23 cellular contexts compared by ENCODE assay signal in genomic region chr2:46861916-46862315, GRCh38.
"Had no signal": no experiment of that assay in that cellular context is flagged by ENCODE, and none has a peak within 500 bp of the region (broad histone marks: within the 10 kb centered on the region; RNA-seq: fewer than 3 reads in every experiment).

No MANE protein-coding gene starts in this region.

- ATAC-seq: activated CD8-positive, alpha-beta T cell treated with anti-CD3 and anti-CD28 coated beads for 36 hours; gastroesophageal sphincter; lower lobe of right lung; natural killer cell treated with Interleukin-12 subunit alpha and Interleukin-12 subunit beta and Interleukin-15 and Interleukin-18, amount 100 ng/mL, for 72 hours; stimulated activated effector memory CD8-positive, alpha-beta T cell treated with anti-CD3 and anti-CD28 coated beads, Interleukin-12 subunit alpha, Interleukin-12 subunit beta, amount 100 ng/mL, for 72 hours had no signal

- H3K36me3 ChIP-seq: colonic mucosa, gastroesophageal sphincter, lower lobe of right lung, right atrium auricular region, thoracic aorta, upper lobe of left lung had no signal

- H3K9me3 ChIP-seq: colonic mucosa, gastroesophageal sphincter, right atrium auricular region had no signal

- H3K27ac Mint-ChIP-seq: activated B cell treated with CpG ODN at 0.5 μM for 24 hours; activated CD8-positive, alpha-beta T cell treated with anti-CD3 and anti-CD28 coated beads for 36 hours; activated naive CD4-positive, alpha-beta T cell treated with anti-CD3 and anti-CD28 coated beads for 36 hours; activated T-helper 2 cell treated with anti-CD3 and anti-CD28 coated beads, Interferon-gamma antibody, Interleukin-2, Interleukin-4, amounts not matched to agents 10 μg/mL and 5 μg/mL and 100 μg/mL, durations not matched to agents 14 hours and 24 hours and 36 hours; endodermal cell; natural killer cell treated with Interleukin-12 subunit alpha and Interleukin-12 subunit beta and Interleukin-15 and Interleukin-18, amount 100 ng/mL, for 72 hours; stimulated activated effector memory CD8-positive, alpha-beta T cell treated with anti-CD3 and anti-CD28 coated beads, Interleukin-12 subunit alpha, Interleukin-12 subunit beta, amount 100 ng/mL, for 72 hours; T-helper 2 cell treated with Interferon-gamma antibody and Interleukin-4, amounts not matched to agents 5 μg/mL and 100 μg/mL, for 36 hours had no signal

- H3K4me1 Mint-ChIP-seq: endodermal cell; stimulated activated effector memory CD8-positive, alpha-beta T cell treated with anti-CD3 and anti-CD28 coated beads, Interleukin-12 subunit alpha, Interleukin-12 subunit beta, amount 100 ng/mL, for 72 hours had no signal

- H3K9me3 Mint-ChIP-seq: natural killer cell treated with Interleukin-12 subunit alpha and Interleukin-12 subunit beta and Interleukin-15 and Interleukin-18, amount 100 ng/mL, for 72 hours had no signal

- H3K27me3 ChIP-seq: colonic mucosa, gastroesophageal sphincter, right atrium auricular region, upper lobe of left lung had no signal

- H3K4me3 ChIP-seq: colonic mucosa, gastroesophageal sphincter, lower lobe of right lung, right atrium auricular region, skin epidermis, thoracic aorta, upper lobe of left lung had no signal

- H3K27ac ChIP-seq: colonic mucosa, lower lobe of right lung, right atrium auricular region, thoracic aorta, upper lobe of left lung had no signal

- H3K4me3 Mint-ChIP-seq: activated B cell treated with CpG ODN at 0.5 μM for 24 hours; activated CD8-positive, alpha-beta T cell treated with anti-CD3 and anti-CD28 coated beads for 36 hours; activated naive CD4-positive, alpha-beta T cell treated with anti-CD3 and anti-CD28 coated beads for 36 hours; brain; endodermal cell; natural killer cell treated with Interleukin-12 subunit alpha and Interleukin-12 subunit beta and Interleukin-15 and Interleukin-18, amount 100 ng/mL, for 72 hours; stimulated activated effector memory CD8-positive, alpha-beta T cell treated with anti-CD3 and anti-CD28 coated beads, Interleukin-12 subunit alpha, Interleukin-12 subunit beta, amount 100 ng/mL, for 72 hours; T-helper 2 cell treated with Interferon-gamma antibody and Interleukin-4, amounts not matched to agents 5 μg/mL and 100 μg/mL, for 36 hours had no signal

- DNase-seq: activated B cell treated with CpG ODN at 0.5 μM for 24 hours; activated CD4-positive, alpha-beta T cell treated with anti-CD3 and anti-CD28 coated beads for 48 hours; activated CD8-positive, alpha-beta T cell treated with anti-CD3 and anti-CD28 coated beads for 36 hours; activated naive CD4-positive, alpha-beta T cell treated with anti-CD3 and anti-CD28 coated beads for 36 hours; activated T-cell treated with anti-CD3 and anti-CD28 coated beads, Interleukin-2, amount 50 U/mL, for 1 hour; anterior cingulate cortex; caudate nucleus; colonic mucosa; endodermal cell; lower lobe of right lung; nucleus accumbens; posterior cingulate gyrus; stimulated activated CD4-positive, alpha-beta T cell treated with anti-CD3 and anti-CD28 coated beads, Interleukin-4, amount 100 ng/mL, for 24 hours; upper lobe of left lung had no signal

- H3K36me3 Mint-ChIP-seq: brain; stimulated activated effector memory CD8-positive, alpha-beta T cell treated with anti-CD3 and anti-CD28 coated beads, Interleukin-12 subunit alpha, Interleukin-12 subunit beta, amount 100 ng/mL, for 72 hours had no signal
